ENCODE assay signal across 25 cellular contexts in the genomic region with DNA sequence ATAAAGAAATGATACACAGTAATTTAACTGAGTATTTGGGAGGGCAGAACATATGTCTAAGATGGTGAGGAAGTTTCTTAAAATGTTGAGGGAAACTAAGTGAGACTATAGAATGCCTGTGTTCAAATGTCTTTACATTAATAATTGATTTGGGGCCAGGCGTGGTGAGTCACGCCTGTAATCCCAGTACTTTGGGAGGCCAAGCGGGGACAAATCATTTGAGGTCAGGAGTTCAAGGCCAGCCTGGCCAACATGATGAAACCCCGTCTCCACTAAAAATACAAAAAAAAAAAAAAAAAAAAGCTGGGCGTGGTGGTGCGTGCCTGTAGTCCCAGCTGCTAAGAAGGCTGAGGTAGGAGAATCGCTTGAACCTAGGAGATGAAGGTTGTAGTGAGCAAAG.
DNase-seq lines count a peak whose midpoint lies in the region; ATAC-seq and TF ChIP-seq lines count a peak whose summit lies in the region.
"Had no signal": no experiment of that assay in that cellular context is flagged by ENCODE, and none has a peak within 500 bp of the region (broad histone marks: within the 10 kb centered on the region; RNA-seq: fewer than 3 reads in every experiment).

No MANE protein-coding gene starts in this region.

- POLR2A ChIA-PET in CD4-positive, alpha-beta T cell (lab: Charles Lee), result no interaction called here

- no peak for DNase-seq in activated naive CD4-positive, alpha-beta T cell treated with anti-CD3 and anti-CD28 coated beads, Interleukin-2, amount 10 ng/mL, durations not matched to agents 7 days and 5 days
- no peak for DNase-seq in activated naive CD4-positive, alpha-beta T cell treated with Interleukin-2 at 50 U/mL for 16 hours
- DNase-seq in CD4-positive, alpha-beta T cell, result no peak
- DNase-seq in Calu3, result peak; percentile 34
- DNase-seq in mesenchymal stem cell, result no peak
- DNase-seq in T1000 (lab: John Stamatoyannopoulos, UW), result no peak
- no peak for DNase-seq in left ventricle myocardium superior
- DNase-seq: 8988T; ACHN; AML-193; BE2C; Caco-2; CD4-positive, alpha-beta memory T cell; DMS 273 treated with DMSO at 0.1 percent for 48 hours; DMS79; EL; GDM1; H9; HFFc6 had no signal

- H3K9me3 ChIP-seq in CD4-positive, alpha-beta T cell (ENCODE audit: control insufficient read depth, low read length), result no peaks in the 10 kb centered on the region
- H3K9me3 ChIP-seq in mesenchymal stem cell (ENCODE audit: control insufficient read depth, low read length), result no peaks in the 10 kb centered on the region
- H3K9me3 ChIP-seq: A549; BE2C; BLaER1 treated with 17β-estradiol and CSF1 and Interleukin-3, amounts not matched to agents 10 nM and 100 nM; Caco-2 had no signal

- H3K4me2 ChIP-seq in mesenchymal stem cell (ENCODE audit: low read length, poor library complexity, severe bottlenecking), result no peak overlapping the region
- H3K4me2 ChIP-seq: A549; BLaER1 treated with 17β-estradiol and CSF1 and Interleukin-3, amounts not matched to agents 10 nM and 100 nM; GM23338 had no signal

- no peak overlapping the region for H4K8ac ChIP-seq in mesenchymal stem cell (ENCODE audit: low read length)

- peaks cover 5% of the 10 kb centered on the region for H3K4me1 Mint-ChIP-seq in activated naive CD4-positive, alpha-beta T cell treated with anti-CD3 and anti-CD28 coated beads, Interleukin-2, amount 10 ng/mL, durations not matched to agents 7 days and 5 days
- H3K4me1 Mint-ChIP-seq in CD4-positive, alpha-beta T cell (ENCODE audit: low read depth), result peaks cover 61% of the 10 kb centered on the region
- peaks cover 18% of the 10 kb centered on the region for H3K4me1 Mint-ChIP-seq in Calu3 (ENCODE audit: low read depth, unreplicated experiment)
- H3K4me1 Mint-ChIP-seq: CD14-positive monocyte, H9 had no signal

- ATAC-seq in CD4-positive, alpha-beta T cell (ENCODE audit: poor library complexity), result no peak
- ATAC-seq in left ventricle myocardium superior, result no peak
- ATAC-seq: A549, GM12878, GM23338, HCT116 had no signal

- CTCF ChIA-PET in activated naive CD4-positive, alpha-beta T cell treated with anti-CD3 and anti-CD28 coated beads, Interleukin-2, amount 10 ng/mL, durations not matched to agents 7 days and 5 days (lab: Charles Lee), result no interaction called here
- CTCF ChIA-PET in CD4-positive, alpha-beta T cell (lab: Charles Lee), result no interaction called here
- CTCF ChIA-PET in Calu3 (lab: Charles Lee), result no interaction called here

- H3K36me3 Mint-ChIP-seq in activated naive CD4-positive, alpha-beta T cell treated with anti-CD3 and anti-CD28 coated beads, Interleukin-2, amount 10 ng/mL, durations not matched to agents 7 days and 5 days, result peaks cover 52% of the 10 kb centered on the region
- peaks cover 68% of the 10 kb centered on the region for H3K36me3 Mint-ChIP-seq in CD4-positive, alpha-beta T cell (ENCODE audit: low read depth)
- H3K36me3 Mint-ChIP-seq in Calu3 (ENCODE audit: insufficient read depth, unreplicated experiment), result no peaks in the 10 kb centered on the region
- H3K36me3 Mint-ChIP-seq: CD14-positive monocyte had no signal

- H3K79me1 ChIP-seq in mesenchymal stem cell (replicated peaks; ENCODE audit: low read length, poor library complexity, severe bottlenecking), result no peaks in the 10 kb centered on the region

- TF ChIP-seq CTCF in CD4-positive, alpha-beta T cell (IDR thresholded peaks at IDR 0.05), result no peak
- TF ChIP-seq CTCF in Calu3 (IDR thresholded peaks at IDR 0.05; ENCODE audit: unreplicated experiment), result no peak

- no peak overlapping the region for H3K4me3 ChIP-seq in mesenchymal stem cell (ENCODE audit: insufficient read depth in 1 of 2, low read depth in 1 of 2, low read length in 2 of 2)
- H3K4me3 ChIP-seq: A549; BLaER1 treated with 17β-estradiol and CSF1 and Interleukin-3, amounts not matched to agents 10 nM and 100 nM; GM12878; GM23338 had no signal

- H3K14ac ChIP-seq in mesenchymal stem cell (ENCODE audit: low read length in 2 of 2), result no peak overlapping the region

- H3K4ac ChIP-seq in mesenchymal stem cell (ENCODE audit: low read depth in 1 of 2, low read length in 2 of 2), result no peak overlapping the region

- no TSS peak for BruUV-seq in Calu3 (replicated peaks; lab: Mats Ljungman, UMichigan)

- H3K23ac ChIP-seq in mesenchymal stem cell (ENCODE audit: low read length in 2 of 2), result no peak overlapping the region

- no peak overlapping the region for H2AK5ac ChIP-seq in mesenchymal stem cell (ENCODE audit: low read length, severe bottlenecking)

- H3K9me3 Mint-ChIP-seq in activated naive CD4-positive, alpha-beta T cell treated with anti-CD3 and anti-CD28 coated beads, Interleukin-2, amount 10 ng/mL, durations not matched to agents 7 days and 5 days, result no peaks in the 10 kb centered on the region
- H3K9me3 Mint-ChIP-seq in CD4-positive, alpha-beta T cell, result no peaks in the 10 kb centered on the region
- no peaks in the 10 kb centered on the region for H3K9me3 Mint-ChIP-seq in Calu3 (ENCODE audit: low read depth, unreplicated experiment)
- H3K9me3 Mint-ChIP-seq: CD4-positive, alpha-beta memory T cell; GM23338; H9; HFFc6 had no signal

- intact Hi-C loops in CD4-positive, alpha-beta T cell (cut with DNase I, micrococcal nuclease), result no loop called here
- intact Hi-C loops in Calu3 (cut with micrococcal nuclease; ENCODE audit: unreplicated experiment), result no loop called here
- intact Hi-C loops in left ventricle myocardium superior (cut with micrococcal nuclease), result no loop called here

- H3K4me1 ChIP-seq in mesenchymal stem cell (ENCODE audit: control insufficient read depth, insufficient read depth, low read depth, low read length), result no peaks in the 10 kb centered on the region
- H3K4me1 ChIP-seq: A549; BE2C; BLaER1 treated with 17β-estradiol and CSF1 and Interleukin-3, amounts not matched to agents 10 nM and 100 nM; Caco-2 had no signal

- 100% methylated on average over 2 of the region's 7 CpGs for WGBS in mesenchymal stem cell

- H3K27ac ChIP-seq in CD4-positive, alpha-beta T cell (ENCODE audit: low read depth, low read length), result no peak overlapping the region
- no peak overlapping the region for H3K27ac ChIP-seq in mesenchymal stem cell (ENCODE audit: low read length, poor library complexity, severe bottlenecking)
- H3K27ac ChIP-seq: A549; BLaER1 treated with 17β-estradiol and CSF1 and Interleukin-3, amounts not matched to agents 10 nM and 100 nM had no signal

- no peak overlapping the region for H2BK12ac ChIP-seq in mesenchymal stem cell (ENCODE audit: low read length in 2 of 2)

- no peak overlapping the region for H3K9ac ChIP-seq in mesenchymal stem cell (ENCODE audit: low read length)
- H3K9ac ChIP-seq: BLaER1 treated with 17β-estradiol and CSF1 and Interleukin-3, amounts not matched to agents 10 nM and 100 nM had no signal

- no peak overlapping the region for H4K91ac ChIP-seq in mesenchymal stem cell (ENCODE audit: low read length)

- no peak overlapping the region for H2BK5ac ChIP-seq in mesenchymal stem cell (ENCODE audit: low read depth, low read length, poor library complexity, severe bottlenecking)

- H3K27ac Mint-ChIP-seq in activated naive CD4-positive, alpha-beta T cell treated with anti-CD3 and anti-CD28 coated beads, Interleukin-2, amount 10 ng/mL, durations not matched to agents 7 days and 5 days, result peak overlapping the region; percentile 17
- H3K27ac Mint-ChIP-seq in CD4-positive, alpha-beta T cell, result peak overlapping the region; percentile 55
- no peak overlapping the region for H3K27ac Mint-ChIP-seq in Calu3 (ENCODE audit: unreplicated experiment)
- H3K27ac Mint-ChIP-seq: CD14-positive monocyte, GM23338, H9, HFFc6 had no signal

- no peak overlapping the region for H3K4me3 Mint-ChIP-seq in activated naive CD4-positive, alpha-beta T cell treated with anti-CD3 and anti-CD28 coated beads, Interleukin-2, amount 10 ng/mL, durations not matched to agents 7 days and 5 days
- no peak overlapping the region for H3K4me3 Mint-ChIP-seq in CD4-positive, alpha-beta T cell
- H3K4me3 Mint-ChIP-seq in Calu3 (ENCODE audit: low read depth, unreplicated experiment), result no peak overlapping the region
- H3K4me3 Mint-ChIP-seq: CD14-positive monocyte; CD4-positive, alpha-beta memory T cell; GM23338; H9; HFFc6 had no signal

- peak overlapping the region; percentile 3 for H2BK15ac ChIP-seq in mesenchymal stem cell (ENCODE audit: low read depth, poor library complexity, severe bottlenecking)

- no peak overlapping the region for H2BK120ac ChIP-seq in mesenchymal stem cell (ENCODE audit: low read depth, low read length)

- no peaks in the 10 kb centered on the region for H3K36me3 ChIP-seq in mesenchymal stem cell (ENCODE audit: control insufficient read depth in 1 of 2, insufficient read depth in 2 of 2, low read depth in 1 of 2, low read length in 2 of 2)
- H3K36me3 ChIP-seq: BE2C; BLaER1 treated with 17β-estradiol and CSF1 and Interleukin-3, amounts not matched to agents 10 nM and 100 nM had no signal

- H2AFZ ChIP-seq in mesenchymal stem cell (ENCODE audit: low read depth, low read length), result no peak overlapping the region

- no peak overlapping the region for H3K18ac ChIP-seq in mesenchymal stem cell (ENCODE audit: low read depth in 1 of 2, low read length in 2 of 2)

- H3K27me3 ChIP-seq in CD4-positive, alpha-beta T cell (ENCODE audit: control insufficient read depth, insufficient read depth, low read length), result no peaks in the 10 kb centered on the region
- H3K27me3 ChIP-seq in mesenchymal stem cell (ENCODE audit: control insufficient read depth in 1 of 2, insufficient read depth in 1 of 2, low read length in 2 of 2), result no peaks in the 10 kb centered on the region
- H3K27me3 ChIP-seq: BE2C; BLaER1 treated with 17β-estradiol and CSF1 and Interleukin-3, amounts not matched to agents 10 nM and 100 nM had no signal

- no peaks in the 10 kb centered on the region for H3K27me3 Mint-ChIP-seq in activated naive CD4-positive, alpha-beta T cell treated with anti-CD3 and anti-CD28 coated beads, Interleukin-2, amount 10 ng/mL, durations not matched to agents 7 days and 5 days
- H3K27me3 Mint-ChIP-seq in CD4-positive, alpha-beta T cell, result no peaks in the 10 kb centered on the region
- H3K27me3 Mint-ChIP-seq in Calu3 (ENCODE audit: unreplicated experiment), result no peaks in the 10 kb centered on the region
- H3K27me3 Mint-ChIP-seq: CD4-positive, alpha-beta memory T cell had no signal
